26 cellular contexts compared by ENCODE assay signal in genomic region chr12:4589941-4590340, GRCh38. TPM values are rescaled to one million over a fixed set of nuclear protein-coding genes. Genes with fewer than 3 reads are reported as not detected.
"Had no signal": no experiment of that assay in that cellular context is flagged by ENCODE, and none has a peak within 500 bp of the region (broad histone marks: within the 10 kb centered on the region; RNA-seq: fewer than 3 reads in every experiment).

No MANE protein-coding gene starts in this region.

- H3K27ac ChIP-seq: brain microvascular endothelial cell, epithelial cell of prostate, lower lobe of right lung, right atrium auricular region, stomach, thyroid gland, upper lobe of left lung, vagina had no signal

- H3K4me3 ChIP-seq: left lung, lower lobe of right lung, right atrium auricular region, stomach, thyroid gland, upper lobe of left lung, vagina had no signal

- H3K36me3 ChIP-seq: brain microvascular endothelial cell, left lung, lower lobe of right lung, right atrium auricular region, stomach, thyroid gland, upper lobe of left lung, vagina had no signal

- H3K4me1 ChIP-seq: left lung, lower lobe of right lung, right atrium auricular region, upper lobe of left lung, vagina had no signal

- H3K9me3 ChIP-seq: left lung, lower lobe of right lung, right atrium auricular region, stomach, thyroid gland, upper lobe of left lung, vagina had no signal

- H3K4me1 Mint-ChIP-seq: activated naive CD8-positive, alpha-beta T cell treated with anti-CD3 and anti-CD28 coated beads for 36 hours; naive thymus-derived CD8-positive, alpha-beta T cell; stimulated activated naive B cell treated with anti-CD40 and anti-IgM and Interleukin-4, amounts not matched to agents 10 μg/mL and 1 μg/mL and 100 μg/mL, for 72 hours had no signal

- H3K4me3 Mint-ChIP-seq: activated naive CD8-positive, alpha-beta T cell treated with anti-CD3 and anti-CD28 coated beads for 36 hours; activated T-cell treated with anti-CD3 and anti-CD28 coated beads, Interleukin-2, amount 50 U/mL, for 72 hours; dendritic cell treated with granulocyte-macrophage colony-stimulating factor and Interleukin-4, amounts not matched to agents 40 ng/mL and 50 ng/mL, for 4 days; naive thymus-derived CD8-positive, alpha-beta T cell; neural crest cell; stimulated activated naive B cell treated with anti-CD40 and anti-IgM and Interleukin-4, amounts not matched to agents 10 μg/mL and 1 μg/mL and 100 μg/mL, for 72 hours had no signal

- H3K27me3 ChIP-seq: brain microvascular endothelial cell, left lung, right atrium auricular region, thyroid gland, upper lobe of left lung, vagina had no signal

- DNase-seq: activated CD4-positive, alpha-beta T cell treated with anti-CD3 and anti-CD28 coated beads for 4 hours; activated CD4-positive, alpha-beta T cell treated with anti-CD3 and anti-CD28 coated beads, Interleukin-2, amount 50 U/mL, for 4 hours; activated naive CD4-positive, alpha-beta T cell; activated naive CD8-positive, alpha-beta T cell treated with anti-CD3 and anti-CD28 coated beads for 36 hours; activated T-cell treated with anti-CD3 and anti-CD28 coated beads for 4 hours; activated T-cell treated with anti-CD3 and anti-CD28 coated beads, Interleukin-2, amount 50 U/mL, for 72 hours; amniotic stem cell; brain microvascular endothelial cell; effector CD4-positive, alpha-beta T cell; foreskin melanocyte; kidney glomerular epithelial cell; left lung; lower lobe of right lung; mesenchymal stem cell; naive thymus-derived CD8-positive, alpha-beta T cell; stimulated activated CD4-positive, alpha-beta T cell treated with anti-CD3 and anti-CD28 coated beads, Interleukin-15, amount 100 ng/mL, for 24 hours; stimulated activated CD4-positive, alpha-beta T cell treated with anti-CD3 and anti-CD28 coated beads, Interleukin-2, amount 100 ng/mL, for 24 hours; stimulated activated naive B cell treated with anti-CD40 and anti-IgM and Interleukin-4, amounts not matched to agents 10 μg/mL and 1 μg/mL and 100 μg/mL, for 72 hours; stomach; thyroid gland; upper lobe of left lung had no signal

- H3K9me3 Mint-ChIP-seq: activated naive CD8-positive, alpha-beta T cell treated with anti-CD3 and anti-CD28 coated beads for 36 hours; activated T-cell treated with anti-CD3 and anti-CD28 coated beads, Interleukin-2, amount 50 U/mL, for 72 hours; dendritic cell treated with granulocyte-macrophage colony-stimulating factor and Interleukin-4, amounts not matched to agents 40 ng/mL and 50 ng/mL, for 4 days had no signal

- ATAC-seq: activated T-cell treated with anti-CD3 and anti-CD28 coated beads, Interleukin-2, amount 50 U/mL, for 72 hours; left lung; lower lobe of right lung; naive thymus-derived CD8-positive, alpha-beta T cell; stimulated activated naive B cell treated with anti-CD40 and anti-IgM and Interleukin-4, amounts not matched to agents 10 μg/mL and 1 μg/mL and 100 μg/mL, for 72 hours had no signal

- H3K27ac Mint-ChIP-seq: activated naive CD8-positive, alpha-beta T cell treated with anti-CD3 and anti-CD28 coated beads for 36 hours; activated T-cell treated with anti-CD3 and anti-CD28 coated beads, Interleukin-2, amount 50 U/mL, for 72 hours; dendritic cell treated with granulocyte-macrophage colony-stimulating factor and Interleukin-4, amounts not matched to agents 40 ng/mL and 50 ng/mL, for 4 days; naive thymus-derived CD8-positive, alpha-beta T cell; stimulated activated naive B cell treated with anti-CD40 and anti-IgM and Interleukin-4, amounts not matched to agents 10 μg/mL and 1 μg/mL and 100 μg/mL, for 72 hours had no signal

- H3K27me3 Mint-ChIP-seq: stimulated activated naive B cell treated with anti-CD40 and anti-IgM and Interleukin-4, amounts not matched to agents 10 μg/mL and 1 μg/mL and 100 μg/mL, for 72 hours had no signal

RNA-seq across cellular contexts. Expression of gene AKAP3, which starts 58.9 kb away (rescaled TPM):
- total RNA-seq: vagina had no signal
